In genomic region chr10:88835910-88836221, GRCh38 we compare ENCODE assay signal across 15 cellular contexts. TPM values are rescaled to one million over a fixed set of nuclear protein-coding genes. Genes with fewer than 3 reads are reported as not detected.
A peak's percentile ranks its signal among the peaks of the same experiment; 100 is the strongest.
DNase-seq lines count a peak whose midpoint lies in the region; ATAC-seq and TF ChIP-seq lines count a peak whose summit lies in the region.
"Had no signal": no experiment of that assay in that cellular context is flagged by ENCODE, and none has a peak within 500 bp of the region (broad histone marks: within the 10 kb centered on the region; RNA-seq: fewer than 3 reads in every experiment).

No MANE protein-coding gene starts in this region.

- H3K27me3 ChIP-seq in SK-N-SH (ENCODE audit: insufficient read depth): no peaks in the 10 kb centered on the region

- ATAC-seq in SK-N-SH treated with all-trans-retinoic acid at 6 μM for 48 hours (peak; percentile 50), GM21528 (IDR thresholded peaks at IDR 0.05; ENCODE audit: low FRiP score, unreplicated experiment) (peak; percentile 9), HG03432 (IDR thresholded peaks at IDR 0.05; ENCODE audit: unreplicated experiment) (peak; percentile 11), left lobe of liver (peak; percentile 3), GM21526 (IDR thresholded peaks at IDR 0.05; ENCODE audit: low FRiP score, unreplicated experiment) (no peak)

- no peak overlapping the region for H2AFZ ChIP-seq in SK-N-SH (ENCODE audit: low read depth)

- H3K9me2 ChIP-seq in SK-N-SH: no peaks in the 10 kb centered on the region

- 2% methylated on average over 2 of the region's 2 CpGs for WGBS in SK-N-SH (ENCODE audit: low lambda C conversion rate)

- H3K27ac ChIP-seq in SK-N-SH (ENCODE audit: low read depth in 2 of 2, low read length in 1 of 2) (no peak overlapping the region), caudate nucleus (ENCODE audit: low read depth, low read length) (no peak overlapping the region)

- CTCF ChIA-PET in SK-N-SH (lab: Yijun Ruan, JAX): interaction anchor here (0.6 to 12.7 kb wide), 58 partner anchors 9 to 766 kb away, joined by 3 to 425 read pairs (median 7); partner anchors contain the start of genes ANKRD22, CH25H, FAS and STAMBPL1

- H3F3A ChIP-seq in SK-N-SH (replicated peaks; ENCODE audit: insufficient read depth): no peaks in the 10 kb centered on the region

- H3K79me2 ChIP-seq in SK-N-SH (ENCODE audit: insufficient read depth): no peaks in the 10 kb centered on the region

- no peak for DNase-seq in SK-N-SH
- DNase-seq in left lobe of liver (ENCODE audit: low spot score): no peak
- DNase-seq in NCI-H345 treated with DMSO at 0.1 percent for 48 hours (lab: John Stamatoyannopoulos, UW; ENCODE audit: unreplicated experiment): no peak
- no peak for DNase-seq in caudate nucleus (lab: John Stamatoyannopoulos, UW)

- H3K4me2 ChIP-seq in SK-N-SH: no peak overlapping the region

- no peaks in the 10 kb centered on the region for H4K20me1 ChIP-seq in SK-N-SH (ENCODE audit: insufficient read depth)

- POLR2A ChIA-PET in SK-N-SH (lab: Yijun Ruan, JAX): interaction anchor here (2.7 kb wide), 1 partner anchor 97 kb away, joined by 9 read pairs; no protein-coding TSS in a partner anchor

- TF ChIP-seq EP300 in SK-N-SH (IDR thresholded peaks at IDR 0.05; ENCODE audit: borderline replicate concordance in 1 of 2, low read depth in 1 of 2, low read length in 1 of 2): no peak

- TF ChIP-seq RAD21 in SK-N-SH (IDR thresholded peaks at IDR 0.05; ENCODE audit: low read length): no peak

- TF ChIP-seq CTCF in SK-N-SH (IDR thresholded peaks at IDR 0.05): no peak

- H3K9ac ChIP-seq in SK-N-SH: no peak overlapping the region

- H3K4me3 ChIP-seq in SK-N-SH (ENCODE audit: low read depth in 2 of 2, low read length in 1 of 2): no peak overlapping the region

- no peaks in the 10 kb centered on the region for H3K4me1 ChIP-seq in SK-N-SH (ENCODE audit: control insufficient read depth in 1 of 2, insufficient read depth in 2 of 2, low read depth in 1 of 2, low read length in 1 of 2)

- H3K36me3 ChIP-seq in SK-N-SH (replicated peaks in 1 of 2; ENCODE audit: control insufficient read depth in 1 of 2, insufficient read depth in 2 of 2, low read length in 1 of 2): no peaks in the 10 kb centered on the region

- no peaks in the 10 kb centered on the region for H3K9me3 ChIP-seq in SK-N-SH

TF ChIP-seq in SK-N-SH treated with all-trans-retinoic acid at 6 μM for 48 hours, 23 proteins besides CTCF, POLR2A, EP300 and RAD21:
- TF ChIP-seq CSDC2 (CRISPR knock-in tag; IDR thresholded peaks at IDR 0.05): no peak
- TF ChIP-seq TOX (CRISPR knock-in tag; IDR thresholded peaks at IDR 0.05; ENCODE audit: borderline replicate concordance): no peak
- no peak for TF ChIP-seq ARNTL (CRISPR knock-in tag; IDR thresholded peaks at IDR 0.05; ENCODE audit: borderline replicate concordance, low read depth)
- no peak for TF ChIP-seq ISL1 (CRISPR knock-in tag; IDR thresholded peaks at IDR 0.05)
- no peak for TF ChIP-seq TCF4 (CRISPR knock-in tag; IDR thresholded peaks at IDR 0.05; ENCODE audit: borderline replicate concordance)
- TF ChIP-seq ZFP30 (CRISPR knock-in tag; IDR thresholded peaks at IDR 0.05): no peak
- no peak for TF ChIP-seq ZC3H10 (CRISPR knock-in tag; IDR thresholded peaks at IDR 0.05)
- TF ChIP-seq OSR1 (CRISPR knock-in tag; IDR thresholded peaks at IDR 0.05): no peak
- no peak for TF ChIP-seq CREB5 (CRISPR knock-in tag; IDR thresholded peaks at IDR 0.05; ENCODE audit: low read depth)
- TF ChIP-seq PPARA (CRISPR knock-in tag; IDR thresholded peaks at IDR 0.05; ENCODE audit: borderline replicate concordance): no peak
- TF ChIP-seq GLIS3 (CRISPR knock-in tag; IDR thresholded peaks at IDR 0.05): no peak

TF ChIP-seq in SK-N-SH, 30 proteins besides CTCF, POLR2A, EP300 and RAD21:
- TF ChIP-seq ELF1 (IDR thresholded peaks at IDR 0.05) (no peak), FOXJ3 (CRISPR knock-in tag; IDR thresholded peaks at IDR 0.05) (no peak), TEAD4 (IDR thresholded peaks at IDR 0.05; ENCODE audit: borderline replicate concordance, insufficient read depth) (no peak), PBX3 (IDR thresholded peaks at IDR 0.05) (no peak), MXI1 (IDR thresholded peaks at IDR 0.05; ENCODE audit: low read depth, low read length) (no peak), ZBTB33 (IDR thresholded peaks at IDR 0.05; ENCODE audit: borderline replicate concordance, low read depth) (no peak), USF1 (IDR thresholded peaks at IDR 0.05; ENCODE audit: borderline replicate concordance, low read depth) (no peak), IRF3 (IDR thresholded peaks at IDR 0.05; ENCODE audit: low read depth, low read length) (no peak), TAF1 (IDR thresholded peaks at IDR 0.05; ENCODE audit: borderline replicate concordance, low read depth, low read length) (no peak), TCF12 (IDR thresholded peaks at IDR 0.05) (no peak), SMC3 (IDR thresholded peaks at IDR 0.05; ENCODE audit: low read depth, low read length) (no peak), CHD2 (IDR thresholded peaks at IDR 0.05; ENCODE audit: low read length, partially characterized antibody) (no peak), MEF2A (IDR thresholded peaks at IDR 0.05; ENCODE audit: borderline replicate concordance, low read depth) (no peak), GATA2 (CRISPR knock-in tag; IDR thresholded peaks at IDR 0.05) (no peak)

RNA-seq across cellular contexts. Expression of gene ANKRD22, which starts 15.8 kb away (rescaled TPM):
- 0.15 TPM in 2 replicates for polyA plus RNA-seq in SK-N-SH (2012; rRNA removed)
- polyA plus RNA-seq in SK-N-SH (2012; cell fraction: cytosol; rRNA removed): 0.13 and 0.30 TPM in 2 replicates
- polyA plus RNA-seq in SK-N-SH (2012; cell fraction: nucleus; rRNA removed): 0.05 TPM in 1 of 2 replicates, not detected in the other
- total RNA-seq in left lobe of liver: not detected
- total RNA-seq: A172; CD8-positive, alpha-beta memory T cell; H9; Right ventricle myocardium superior had no signal

RNA-seq across cellular contexts. Expression of gene LIPM, which starts 33.3 kb away (rescaled TPM):
- polyA plus RNA-seq in SK-N-SH (2012; rRNA removed): not detected in 2 replicates
- not detected in 2 replicates for polyA plus RNA-seq in SK-N-SH (2012; cell fraction: cytosol; rRNA removed)
- not detected in 2 replicates for polyA plus RNA-seq in SK-N-SH (2012; cell fraction: nucleus; rRNA removed)
- not detected for total RNA-seq in left lobe of liver
- total RNA-seq: A172; cardiac septum; CD8-positive, alpha-beta memory T cell; H9; MCF 10A; naive thymus-derived CD4-positive, alpha-beta T cell; Right ventricle myocardium superior had no signal
- polyA plus RNA-seq: CD8-positive, alpha-beta memory T cell had no signal

RNA-seq across cellular contexts. Expression of gene STAMBPL1, which starts 44.2 kb away (rescaled TPM):
- polyA plus RNA-seq in SK-N-SH (2012; rRNA removed): 25.1 and 32.6 TPM in 2 replicates
- polyA plus RNA-seq in SK-N-SH (2012; cell fraction: cytosol; rRNA removed): 26.1 and 26.3 TPM in 2 replicates
- 44.5 and 93.2 TPM in 2 replicates for polyA plus RNA-seq in SK-N-SH (2012; cell fraction: nucleus; rRNA removed)
- 1.8 TPM for total RNA-seq in left lobe of liver
